11 cellular contexts compared by ENCODE assay signal in the genomic region with DNA sequence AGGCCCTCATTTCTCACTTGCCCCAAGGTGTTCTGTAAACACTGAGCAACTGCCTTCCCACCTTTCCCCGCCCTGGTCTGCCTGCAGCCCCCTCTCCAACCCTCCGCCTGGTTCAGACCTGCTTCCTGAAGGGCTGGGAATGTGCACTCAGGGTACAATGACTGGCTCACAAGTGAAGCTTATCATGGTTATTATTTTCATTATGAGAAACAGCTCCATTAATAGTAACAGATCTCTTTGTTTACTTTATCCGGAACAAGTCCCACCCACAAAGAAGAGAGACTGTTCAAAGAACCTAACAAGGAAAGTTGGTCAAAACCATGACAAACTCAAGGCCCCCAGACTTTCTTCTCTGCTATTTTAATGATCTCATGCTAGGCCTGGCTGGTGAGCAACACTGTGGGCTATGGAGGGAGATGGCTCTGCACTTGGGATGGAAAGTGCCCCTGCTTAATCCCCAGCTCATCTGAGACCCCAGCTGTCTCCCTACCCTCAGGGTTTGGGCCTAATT. TPM values are rescaled to one million over a fixed set of nuclear protein-coding genes. Genes with fewer than 3 reads are reported as not detected.
DNase-seq lines count a peak whose midpoint lies in the region; ATAC-seq and TF ChIP-seq lines count a peak whose summit lies in the region.
"Had no signal": no experiment of that assay in that cellular context is flagged by ENCODE, and none has a peak within 500 bp of the region (broad histone marks: within the 10 kb centered on the region; RNA-seq: fewer than 3 reads in every experiment).

No MANE protein-coding gene starts in this region.

- peak; percentile 15 for DNase-seq in GM06990 (ENCODE audit: extremely low read depth, insufficient read length)
- peak; percentile 99 to 100 for DNase-seq in SJCRH30
- DNase-seq in fibroblast of lung (ENCODE audit: low read depth in 2 of 2): peak; percentile 47 to 68
- DNase-seq in gastrocnemius medialis: no peak
- DNase-seq in GM19240 (ENCODE audit: insufficient read length, low spot score): no peak
- no peak for DNase-seq in PC-9
- DNase-seq: glutamatergic neuron, NCI-H1436, pancreas had no signal

- CTCF ChIA-PET in PC-9 (lab: Charles Lee): no interaction called here

- no peak for TF ChIP-seq CTCF in GM06990 (IDR thresholded peaks at IDR 0.05; ENCODE audit: insufficient read depth, low read length, poor library complexity, severe bottlenecking)
- no peak for TF ChIP-seq CTCF in fibroblast of lung (conservative IDR thresholded peaks at IDR 0.05 in 1 of 2, IDR thresholded peaks at IDR 0.05 in 1 of 2; ENCODE audit: low read depth in 1 of 2, low read length in 2 of 2)
- no peak for TF ChIP-seq CTCF in gastrocnemius medialis (IDR thresholded peaks at IDR 0.05 in 4 of 5, conservative IDR thresholded peaks at IDR 0.05 in 1 of 5)
- no peak for TF ChIP-seq CTCF in PC-9 (conservative IDR thresholded peaks at IDR 0.05)

- no peak for TF ChIP-seq POLR2A in gastrocnemius medialis (IDR thresholded peaks at IDR 0.05)

- no peaks in the 10 kb centered on the region for H3F3A ChIP-seq in PC-9 (ENCODE audit: insufficient read depth, low read depth)

- H3K4me2 ChIP-seq in fibroblast of lung (ENCODE audit: extremely low read depth, insufficient read depth, low read length) (no peak overlapping the region), PC-9 (no peak overlapping the region)

- BruUV-seq in PC-9 (replicated peaks; lab: Mats Ljungman, UMichigan): no TSS peak

- H3K27ac ChIP-seq in SJCRH30 (peak overlapping the region; percentile 91), fibroblast of lung (ENCODE audit: insufficient read depth, low read length) (no peak overlapping the region), gastrocnemius medialis (peak overlapping the region; percentile 56 to 72 (median 63)), PC-9 (no peak overlapping the region)

- H4K20me1 ChIP-seq in fibroblast of lung (ENCODE audit: control insufficient read depth, extremely low read depth, insufficient read depth, low read length) (no peaks in the 10 kb centered on the region), PC-9 (ENCODE audit: insufficient read depth) (no peaks in the 10 kb centered on the region)

- H3K79me2 ChIP-seq in fibroblast of lung (ENCODE audit: control insufficient read depth, insufficient read depth, low read length): no peaks in the 10 kb centered on the region
- H3K79me2 ChIP-seq in PC-9 (ENCODE audit: low read depth): no peaks in the 10 kb centered on the region

- intact Hi-C loops in gastrocnemius medialis (cut with DNase I; ENCODE audit: low total_unique reads): no loop called here
- intact Hi-C loops in PC-9 (cut with micrococcal nuclease; ENCODE audit: unreplicated experiment): no loop called here

- no peak overlapping the region for H3K9ac ChIP-seq in fibroblast of lung (ENCODE audit: insufficient read depth, low read length)

- H3K9me2 ChIP-seq in PC-9 (ENCODE audit: insufficient read depth): no peaks in the 10 kb centered on the region

- H3K4me1 ChIP-seq in SJCRH30 (peaks cover 56% of the 10 kb centered on the region), fibroblast of lung (ENCODE audit: control insufficient read depth, extremely low read depth, insufficient read depth, low read length) (peaks cover 4% of the 10 kb centered on the region), gastrocnemius medialis (peaks cover 0 to 14% of the 10 kb centered on the region in 2 donors), PC-9 (replicated peaks; ENCODE audit: insufficient read depth) (no peaks in the 10 kb centered on the region)

- no peak overlapping the region for H3K4me3 ChIP-seq in GM06990 (replicated peaks; ENCODE audit: low read depth, low read length)
- H3K4me3 ChIP-seq in SJCRH30: no peak overlapping the region
- no peak overlapping the region for H3K4me3 ChIP-seq in fibroblast of lung (replicated peaks in 1 of 4; ENCODE audit: control extremely low read depth in 1 of 4, insufficient read depth in 1 of 4, low read depth in 3 of 4, low read length in 4 of 4)
- no peak overlapping the region for H3K4me3 ChIP-seq in gastrocnemius medialis
- no peak overlapping the region for H3K4me3 ChIP-seq in PC-9
- H3K4me3 ChIP-seq: pancreas had no signal

- H3K27me3 ChIP-seq in GM06990 (replicated peaks; ENCODE audit: control insufficient read depth, insufficient read depth, low read length): no peaks in the 10 kb centered on the region
- no peaks in the 10 kb centered on the region for H3K27me3 ChIP-seq in SJCRH30
- H3K27me3 ChIP-seq in fibroblast of lung (ENCODE audit: control insufficient read depth, insufficient read depth, low read length): no peaks in the 10 kb centered on the region
- no peaks in the 10 kb centered on the region for H3K27me3 ChIP-seq in gastrocnemius medialis
- 0 out of 2 replicates have a peak, but pooled peaks cover 3% of the 10 kb centered on the region for H3K27me3 ChIP-seq in PC-9 (ENCODE audit: insufficient read depth, low read depth)
- H3K27me3 ChIP-seq: pancreas had no signal

- H3K36me3 ChIP-seq in GM06990 (ENCODE audit: control insufficient read depth, insufficient read depth, low read length): no peaks in the 10 kb centered on the region
- H3K36me3 ChIP-seq in SJCRH30: no peaks in the 10 kb centered on the region
- H3K36me3 ChIP-seq in fibroblast of lung (ENCODE audit: control insufficient read depth, insufficient read depth, low read length): no peaks in the 10 kb centered on the region
- no peaks in the 10 kb centered on the region for H3K36me3 ChIP-seq in gastrocnemius medialis
- H3K36me3 ChIP-seq in PC-9 (ENCODE audit: low read depth): no peaks in the 10 kb centered on the region
- H3K36me3 ChIP-seq: pancreas had no signal

- H2AFZ ChIP-seq in fibroblast of lung (ENCODE audit: low read length) (no peak overlapping the region), PC-9 (no peak overlapping the region)

- in situ Hi-C loops in gastrocnemius medialis (cut with MboI; ENCODE audit: low sequenced_read_pairs in 4 of 4): no loop called here

- POLR2A ChIA-PET in PC-9 (lab: Charles Lee; ENCODE audit: unreplicated experiment): no interaction called here

- ATAC-seq in gastrocnemius medialis: peak; percentile 48 to 61
- no peak for ATAC-seq in HG03097 (IDR thresholded peaks at IDR 0.05; ENCODE audit: low FRiP score, unreplicated experiment)
- ATAC-seq in esophagus mucosa: no peak

- H3K9me3 ChIP-seq in SJCRH30 (replicated peaks): no peaks in the 10 kb centered on the region
- no peaks in the 10 kb centered on the region for H3K9me3 ChIP-seq in fibroblast of lung (ENCODE audit: control insufficient read depth, insufficient read depth, low read depth, low read length)
- no peaks in the 10 kb centered on the region for H3K9me3 ChIP-seq in gastrocnemius medialis
- no peaks in the 10 kb centered on the region for H3K9me3 ChIP-seq in PC-9 (ENCODE audit: insufficient read depth, low read depth)
- H3K9me3 ChIP-seq: pancreas had no signal

RNA-seq across cellular contexts. Expression of a gene that starts 36.7 kb away (rescaled TPM):
- total RNA-seq in SJCRH30 (2014; rRNA removed; shearing (Covaris generic)): 6.3 and 6.6 TPM in 2 replicates
- 3.1 and 5.8 TPM in 2 replicates for total RNA-seq in fibroblast of lung
- 2.7 and 4.1 TPM in 2 replicates for polyA plus RNA-seq in fibroblast of lung
- 1.3 and 2.7 TPM in 2 replicates for polyA plus RNA-seq in fibroblast of lung (2012)
- 4.2 and 5.7 TPM in 2 replicates for polyA minus RNA-seq in fibroblast of lung (ENCODE audit: low replicate concordance)
- total RNA-seq in gastrocnemius medialis: 1 to 10 TPM; 1.9 to 6.8 (median 3.0) TPM
- total RNA-seq in PC-9 (2021): not detected in 2 replicates
- 3.1 TPM for total RNA-seq in esophagus mucosa

Comparison
In these comparisons a context has a peak if more than half of its experiments do, and no peak if none do; other contexts are left out.
1. DNase-seq: peak in GM06990 (single experiment), SJCRH30 (2 of 2) and fibroblast of lung (2 of 2); none in gastrocnemius medialis (0 of 2), GM19240 (single experiment) and PC-9 (0 of 2).
2. H3K27ac ChIP-seq: peak in SJCRH30 (single experiment) and gastrocnemius medialis (4 of 4); none in fibroblast of lung (single experiment) and PC-9 (single experiment).
3. ATAC-seq: peak in gastrocnemius medialis (2 of 2); none in HG03097 (single experiment) and esophagus mucosa (single experiment).